In genomic region chr19:34772697-34773554, GRCh38 we compare ENCODE assay signal across 8 cellular contexts. TPM values are rescaled to one million over a fixed set of nuclear protein-coding genes. Genes with fewer than 3 reads are reported as not detected.
DNase-seq lines count a peak whose midpoint lies in the region; ATAC-seq and TF ChIP-seq lines count a peak whose summit lies in the region.

Gene ZNF599 (minus strand): TSS chr19:34773215. CDS start chr19:34772841, 374 bp downstream.

- peak within 1 kb of the TSS; percentile 67 to 75 for H3K9ac ChIP-seq in colonic mucosa (ENCODE audit: low read depth in 2 of 2, low read length in 2 of 2)

- no peaks in the 10 kb centered on the region for H3K4me1 ChIP-seq in colonic mucosa

- peak; percentile 80 for DNase-seq in ACHN
- DNase-seq in NCI-H2171 (lab: John Stamatoyannopoulos, UW): peak; percentile 91
- DNase-seq in activated CD4-positive, alpha-beta T cell treated with anti-CD3 and anti-CD28 coated beads for 24 hours (ENCODE audit: low read depth in 2 of 2): peak; percentile 84 to 85
- peak; percentile 92 for DNase-seq in colonic mucosa
- peak; percentile 81 to 87 (median 82) for DNase-seq in stimulated activated CD4-positive, alpha-beta T cell treated with anti-CD3 and anti-CD28 coated beads, Interleukin-1b, Interleukin-23, amount 100 ng/mL, for 24 hours (ENCODE audit: low read depth in 4 of 4, low spot score in 1 of 4)

- in situ Hi-C loops in ACHN (cut with HindIII; ENCODE audit: low pct_ligation_motif_present, low pct_unique_long_range_greater_than_20kb, low sequenced_read_pairs): no loop called here

- H3K27me3 ChIP-seq in colonic mucosa (no peaks in the 10 kb centered on the region), layer of hippocampus (ENCODE audit: control insufficient read depth, insufficient read depth, low read length) (no peaks in the 10 kb centered on the region)

- H3K27ac ChIP-seq in colonic mucosa: peak within 1 kb of the TSS; percentile 51
- peak within 1 kb of the TSS; percentile 46 for H3K27ac ChIP-seq in layer of hippocampus (ENCODE audit: low read depth, low read length)

- intact Hi-C loops in colonic mucosa (cut with DNase I): loop anchor here (2.0 to 5.0 kb wide), 2 partner anchors 38 to 96 kb away; partner anchors contain the start of genes SCGB2B2, ZNF181 and ZNF302

- no peaks in the 10 kb centered on the region for H3K36me3 ChIP-seq in colonic mucosa

- TF ChIP-seq CTCF in colonic mucosa (IDR thresholded peaks at IDR 0.05): no peak

- peak within 1 kb of the TSS; percentile 91 for H3K4me3 ChIP-seq in colonic mucosa

- ATAC-seq in GM18861 (IDR thresholded peaks at IDR 0.05; ENCODE audit: unreplicated experiment): peak; percentile 82
- ATAC-seq in HG03095 (IDR thresholded peaks at IDR 0.05; ENCODE audit: unreplicated experiment): peak; percentile 98

- H3K9me3 ChIP-seq in colonic mucosa: no peaks in the 10 kb centered on the region

RNA-seq across cellular contexts. Expression of gene ZNF599, which starts in this region (rescaled TPM):
- 1 to 10 TPM; 3.0 to 3.5 TPM for total RNA-seq in colonic mucosa

Comparison
In these comparisons a context has a peak if more than half of its experiments do, and no peak if none do; other contexts are left out.
1. Peak in every context shown above with its lines: DNase-seq, ATAC-seq, H3K4me3 ChIP-seq and H3K27ac ChIP-seq.